Comparison of ENCODE assay signal across 8 cellular contexts in genomic region chr1:109090415-109091195, GRCh38. TPM values are rescaled to one million over a fixed set of nuclear protein-coding genes. Genes with fewer than 3 reads are reported as not detected.
DNase-seq lines count a peak whose midpoint lies in the region; ATAC-seq, FAIRE-seq and TF ChIP-seq lines count a peak whose summit lies in the region.

Gene TMEM167B (plus strand): TSS chr1:109090764. CDS start chr1:109090873, 109 bp downstream.

- in situ Hi-C loops in GM18951 (cut with MboI; ENCODE audit: low sequenced_read_pairs, unreplicated experiment): no loop called here

- H3K27ac ChIP-seq in AG04450 (ENCODE audit: low read depth, low read length): peak within 1 kb of the TSS; percentile 99

- POLR2A ChIA-PET in AG04450 (lab: Yijun Ruan, JAX): interaction anchor here (0.6 to 2.7 kb wide), 5 partner anchors 10 to 184 kb away, joined by 4 to 55 read pairs (median 9); partner anchors contain the start of genes TAF13 and WDR47
- POLR2A ChIA-PET in WTC11 (lab: Charles Lee): interaction anchor here (0.7 to 1.8 kb wide), 3 partner anchors 9 to 149 kb away, joined by 3 to 19 read pairs (median 4); no protein-coding TSS in a partner anchor

- H3K36me3 Mint-ChIP-seq in WTC11 (peaks cover 14% of the 10 kb centered on the region), immature natural killer cell (peaks cover 0 to 11% (median 3%) of the 10 kb centered on the region in 3 donors)

- H3K9me3 ChIP-seq in AG04450 (ENCODE audit: control insufficient read depth, insufficient read depth, low read length): peaks cover 9% of the 10 kb centered on the region; the same call in 1 of the 2 replicates

- H3K4me1 Mint-ChIP-seq in WTC11 (peaks cover 26% of the 10 kb centered on the region), immature natural killer cell (peaks cover 38 to 39% of the 10 kb centered on the region in 2 donors)

- H3K36me3 ChIP-seq in bronchial epithelial cell (ENCODE audit: control insufficient read depth, insufficient read depth, low read length): peaks cover 1% of the 10 kb centered on the region

- TF ChIP-seq POLR2A in GM18951 (IDR thresholded peaks at IDR 0.05; ENCODE audit: extremely low read depth, insufficient read depth, insufficient read length): peak; percentile 67

- H3K27ac Mint-ChIP-seq in WTC11: peak within 1 kb of the TSS; percentile 98
- H3K27ac Mint-ChIP-seq in immature natural killer cell: peak within 1 kb of the TSS; percentile 93 to 99 (median 97)

- H3K4me3 ChIP-seq in AG04450 (ENCODE audit: low read depth, low read length) (peak within 1 kb of the TSS; percentile 92), bronchial epithelial cell (ENCODE audit: low read depth, low read length) (peak within 1 kb of the TSS; percentile 87)

- no peaks in the 10 kb centered on the region for H3K27me3 Mint-ChIP-seq in WTC11 (ENCODE audit: low read depth)
- H3K27me3 Mint-ChIP-seq in immature natural killer cell (ENCODE audit: low read depth in 3 of 3): peaks cover 4 to 12% (median 4%) of the 10 kb centered on the region in 3 donors

- TF ChIP-seq CTCF in AG04450 (IDR thresholded peaks at IDR 0.05; ENCODE audit: low read depth, low read length) (no peak), WTC11 (IDR thresholded peaks at IDR 0.05) (no peak), bronchial epithelial cell (IDR thresholded peaks at IDR 0.05; ENCODE audit: insufficient read depth, low read length, severe bottlenecking) (no peak)

- DNase-seq in AG04450 (ENCODE audit: low read depth, low spot score) (peak; percentile 79), NCI-H226 (peak; percentile 95), WTC11 (ENCODE audit: low spot score) (peak; percentile 88), bronchial epithelial cell (ENCODE audit: low read depth) (peak; percentile 93), immature natural killer cell (peak; percentile 83 to 87 (median 86)), smooth muscle cell of the brain vasculature (ENCODE audit: low read depth, low spot score) (peak; percentile 81)

- H3K27me3 ChIP-seq in AG04450 (ENCODE audit: control insufficient read depth, insufficient read depth, low read length): no peaks in the 10 kb centered on the region
- no peaks in the 10 kb centered on the region for H3K27me3 ChIP-seq in bronchial epithelial cell (ENCODE audit: control insufficient read depth, insufficient read depth, low read length)

- no peak for FAIRE-seq in bronchial epithelial cell (lab: Jason Lieb, UNC)

- H3K9me3 Mint-ChIP-seq in WTC11: no peaks in the 10 kb centered on the region
- H3K9me3 Mint-ChIP-seq in immature natural killer cell: no peaks in the 10 kb centered on the region

- CTCF ChIA-PET in AG04450 (lab: Charles Lee) (interaction anchor here (1.0 to 2.8 kb wide), 2 partner anchors 9 to 22 kb away, joined by 3 to 15 read pairs; a partner anchor contains a TSS), WTC11 (lab: Charles Lee) (interaction anchor here (1.1 to 2.0 kb wide), 3 partner anchors 9 to 149 kb away, joined by 4 to 18 read pairs (median 5); no protein-coding TSS in a partner anchor)

- H3K4me3 Mint-ChIP-seq in WTC11: peak within 1 kb of the TSS; percentile 80
- peak within 1 kb of the TSS; percentile 94 to 99 (median 97) for H3K4me3 Mint-ChIP-seq in immature natural killer cell

- ATAC-seq in HG03175 (IDR thresholded peaks at IDR 0.05; ENCODE audit: unreplicated experiment) (peak; percentile 94), WTC11 (peak; percentile 93)

TF ChIP-seq in WTC11, 78 proteins besides CTCF, POLR2A, EP300 and RAD21 (continues in another document):
- TF ChIP-seq ZNF121 (CRISPR knock-in tag; IDR thresholded peaks at IDR 0.05): no peak
- TF ChIP-seq, protein P1, sequence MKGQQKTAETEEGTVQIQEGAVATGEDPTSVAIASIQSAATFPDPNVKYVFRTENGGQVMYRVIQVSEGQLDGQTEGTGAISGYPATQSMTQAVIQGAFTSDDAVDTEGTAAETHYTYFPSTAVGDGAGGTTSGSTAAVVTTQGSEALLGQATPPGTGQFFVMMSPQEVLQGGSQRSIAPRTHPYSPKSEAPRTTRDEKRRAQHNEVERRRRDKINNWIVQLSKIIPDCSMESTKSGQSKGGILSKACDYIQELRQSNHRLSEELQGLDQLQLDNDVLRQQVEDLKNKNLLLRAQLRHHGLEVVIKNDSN (CRISPR knock-in tag; IDR thresholded peaks at IDR 0.05): peak; percentile 24; the same call in 1 of the 2 replicates
- no peak for TF ChIP-seq NFATC4 (CRISPR knock-in tag; IDR thresholded peaks at IDR 0.05)
- TF ChIP-seq FOXP1 (CRISPR knock-in tag; IDR thresholded peaks at IDR 0.05; ENCODE audit: borderline replicate concordance): peak; percentile 82; the same call in 1 of the 2 replicates
- TF ChIP-seq SP1 (CRISPR knock-in tag; conservative IDR thresholded peaks at IDR 0.05): peak; percentile 83; the same call in 1 of the 2 replicates
- TF ChIP-seq, protein P2, sequence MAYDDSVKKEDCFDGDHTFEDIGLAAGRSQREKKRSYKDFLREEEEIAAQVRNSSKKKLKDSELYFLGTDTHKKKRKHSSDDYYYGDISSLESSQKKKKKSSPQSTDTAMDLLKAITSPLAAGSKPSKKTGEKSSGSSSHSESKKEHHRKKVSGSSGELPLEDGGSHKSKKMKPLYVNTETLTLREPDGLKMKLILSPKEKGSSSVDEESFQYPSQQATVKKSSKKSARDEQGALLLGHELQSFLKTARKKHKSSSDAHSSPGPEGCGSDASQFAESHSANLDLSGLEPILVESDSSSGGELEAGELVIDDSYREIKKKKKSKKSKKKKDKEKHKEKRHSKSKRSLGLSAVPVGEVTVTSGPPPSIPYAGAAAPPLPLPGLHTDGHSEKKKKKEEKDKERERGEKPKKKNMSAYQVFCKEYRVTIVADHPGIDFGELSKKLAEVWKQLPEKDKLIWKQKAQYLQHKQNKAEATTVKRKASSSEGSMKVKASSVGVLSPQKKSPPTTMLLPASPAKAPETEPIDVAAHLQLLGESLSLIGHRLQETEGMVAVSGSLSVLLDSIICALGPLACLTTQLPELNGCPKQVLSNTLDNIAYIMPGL (CRISPR knock-in tag; IDR thresholded peaks at IDR 0.05): peak; percentile 90
- peak; percentile 20; the same call in 1 of the 2 replicates for TF ChIP-seq NFE2L1 (CRISPR knock-in tag; IDR thresholded peaks at IDR 0.05)
- no peak for TF ChIP-seq CBFB (CRISPR knock-in tag; IDR thresholded peaks at IDR 0.05; ENCODE audit: low read depth)
- TF ChIP-seq, protein P3, sequence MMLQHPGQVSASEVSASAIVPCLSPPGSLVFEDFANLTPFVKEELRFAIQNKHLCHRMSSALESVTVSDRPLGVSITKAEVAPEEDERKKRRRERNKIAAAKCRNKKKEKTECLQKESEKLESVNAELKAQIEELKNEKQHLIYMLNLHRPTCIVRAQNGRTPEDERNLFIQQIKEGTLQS (CRISPR knock-in tag; conservative IDR thresholded peaks at IDR 0.05): no peak
- TF ChIP-seq SMAD4 (CRISPR knock-in tag; IDR thresholded peaks at IDR 0.05): peak; percentile 4; the same call in 1 of the 2 replicates
- TF ChIP-seq, protein P4, sequence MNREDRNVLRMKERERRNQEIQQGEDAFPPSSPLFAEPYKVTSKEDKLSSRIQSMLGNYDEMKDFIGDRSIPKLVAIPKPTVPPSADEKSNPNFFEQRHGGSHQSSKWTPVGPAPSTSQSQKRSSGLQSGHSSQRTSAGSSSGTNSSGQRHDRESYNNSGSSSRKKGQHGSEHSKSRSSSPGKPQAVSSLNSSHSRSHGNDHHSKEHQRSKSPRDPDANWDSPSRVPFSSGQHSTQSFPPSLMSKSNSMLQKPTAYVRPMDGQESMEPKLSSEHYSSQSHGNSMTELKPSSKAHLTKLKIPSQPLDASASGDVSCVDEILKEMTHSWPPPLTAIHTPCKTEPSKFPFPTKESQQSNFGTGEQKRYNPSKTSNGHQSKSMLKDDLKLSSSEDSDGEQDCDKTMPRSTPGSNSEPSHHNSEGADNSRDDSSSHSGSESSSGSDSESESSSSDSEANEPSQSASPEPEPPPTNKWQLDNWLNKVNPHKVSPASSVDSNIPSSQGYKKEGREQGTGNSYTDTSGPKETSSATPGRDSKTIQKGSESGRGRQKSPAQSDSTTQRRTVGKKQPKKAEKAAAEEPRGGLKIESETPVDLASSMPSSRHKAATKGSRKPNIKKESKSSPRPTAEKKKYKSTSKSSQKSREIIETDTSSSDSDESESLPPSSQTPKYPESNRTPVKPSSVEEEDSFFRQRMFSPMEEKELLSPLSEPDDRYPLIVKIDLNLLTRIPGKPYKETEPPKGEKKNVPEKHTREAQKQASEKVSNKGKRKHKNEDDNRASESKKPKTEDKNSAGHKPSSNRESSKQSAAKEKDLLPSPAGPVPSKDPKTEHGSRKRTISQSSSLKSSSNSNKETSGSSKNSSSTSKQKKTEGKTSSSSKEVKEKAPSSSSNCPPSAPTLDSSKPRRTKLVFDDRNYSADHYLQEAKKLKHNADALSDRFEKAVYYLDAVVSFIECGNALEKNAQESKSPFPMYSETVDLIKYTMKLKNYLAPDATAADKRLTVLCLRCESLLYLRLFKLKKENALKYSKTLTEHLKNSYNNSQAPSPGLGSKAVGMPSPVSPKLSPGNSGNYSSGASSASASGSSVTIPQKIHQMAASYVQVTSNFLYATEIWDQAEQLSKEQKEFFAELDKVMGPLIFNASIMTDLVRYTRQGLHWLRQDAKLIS (CRISPR knock-in tag; IDR thresholded peaks at IDR 0.05; ENCODE audit: borderline replicate concordance): no peak
- peak; percentile 80; the same call in 1 of the 2 replicates for TF ChIP-seq TEAD1 (CRISPR knock-in tag; IDR thresholded peaks at IDR 0.05)
- peak; percentile 84 for TF ChIP-seq MAX (CRISPR knock-in tag; IDR thresholded peaks at IDR 0.05)

RNA-seq across cellular contexts. Expression of gene TMEM167B, which starts in this region (rescaled TPM):
- polyA plus RNA-seq in AG04450 (2011; rRNA removed) (38.8 and 39.0 TPM in 2 replicates), immature natural killer cell (10 to 100 TPM; 32.4 to 44.3 (median 44.3) TPM)
- polyA minus RNA-seq in AG04450 (2011; rRNA and poly(A)+ RNA removed): 16.9 and 20.0 TPM in 2 replicates
- total RNA-seq in WTC11 (2021) (15.6 to 18.7 TPM (median 16.0 TPM) in 3 replicates), bronchial epithelial cell (52.7 and 56.3 TPM in 2 replicates)

Comparison
In these comparisons a context has a peak if more than half of its experiments do, and no peak if none do; other contexts are left out.
1. Peak in every context shown above with its lines: DNase-seq, ATAC-seq, H3K4me3 ChIP-seq and H3K27ac ChIP-seq.